7 cellular contexts compared by ENCODE assay signal in the genomic region with DNA sequence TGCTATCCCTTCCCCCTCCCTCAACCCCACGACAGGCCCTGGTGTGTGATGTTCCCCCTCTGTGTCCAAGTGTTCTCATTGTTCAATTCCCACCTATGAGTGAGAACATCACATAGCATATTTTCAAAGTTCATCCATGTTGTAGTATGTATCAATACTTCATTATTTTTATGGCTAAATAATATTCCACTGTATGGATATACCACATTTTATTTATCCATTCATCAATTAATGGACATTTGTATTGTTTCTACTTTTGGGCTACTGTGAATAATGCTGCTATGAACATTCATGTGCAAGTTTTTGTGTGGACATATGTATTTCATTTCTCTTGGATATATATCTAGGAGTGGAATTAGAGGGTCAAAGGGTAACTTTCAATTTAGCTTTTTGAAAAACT.
"Had no signal": no experiment of that assay in that cellular context is flagged by ENCODE, and none has a peak within 500 bp of the region (broad histone marks: within the 10 kb centered on the region; RNA-seq: fewer than 3 reads in every experiment).

No MANE protein-coding gene starts in this region.

- H3K4me1 ChIP-seq: HAP-1 had no signal

- H3K36me3 ChIP-seq: HAP-1 had no signal

- DNase-seq: GM23248, GOT3, H7, IMR-90 had no signal

- FAIRE-seq: HTR-8/SVneo, K562 had no signal

- H2AFZ ChIP-seq: GM23248 had no signal

- H3K27ac ChIP-seq: GM23248 had no signal

- H3K9ac ChIP-seq: GM23248 had no signal

- H3K9me3 ChIP-seq: HAP-1 had no signal

- H3K4me3 ChIP-seq: GM23248, HAP-1, K562 had no signal
